In the genomic region with DNA sequence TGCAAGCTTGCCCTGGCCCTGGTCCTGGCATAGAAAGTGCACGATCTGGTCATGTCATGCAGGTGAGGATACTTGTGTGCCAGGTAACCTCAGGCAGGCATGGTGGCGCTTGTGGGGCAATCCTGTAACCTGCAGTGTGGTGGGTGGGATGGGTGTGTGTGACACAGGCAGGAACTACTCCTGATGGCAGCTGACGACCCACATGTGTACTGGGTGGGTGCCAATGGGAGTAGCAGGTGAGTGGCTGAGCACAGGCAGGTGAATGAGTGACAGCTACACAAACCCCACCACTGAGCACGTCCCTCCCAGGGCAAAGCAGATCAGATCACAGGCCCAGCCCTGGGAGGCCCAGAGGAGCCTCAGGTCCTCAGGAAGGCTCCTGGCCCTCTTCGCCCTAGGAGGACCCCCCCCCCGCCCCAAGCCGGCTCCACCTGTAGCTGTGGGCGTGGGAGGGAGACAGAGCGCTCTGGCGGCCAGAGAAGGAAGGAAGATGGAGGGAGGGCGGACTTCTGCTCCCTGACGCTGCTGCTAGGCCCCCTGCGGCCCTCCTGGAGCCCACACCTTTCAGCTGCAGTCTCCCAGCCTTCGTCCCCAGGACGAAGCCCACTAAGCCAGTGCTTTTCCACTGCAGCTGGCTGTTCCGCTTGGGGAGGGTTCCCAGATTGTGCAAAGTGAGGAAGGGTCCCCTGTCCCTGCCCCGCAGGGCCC, we compare ENCODE assay signal across 9 cellular contexts. TPM values are rescaled to one million over a fixed set of nuclear protein-coding genes. Genes with fewer than 3 reads are reported as not detected.
A peak's percentile ranks its signal among the peaks of the same experiment; 100 is the strongest.
DNase-seq lines count a peak whose midpoint lies in the region; ATAC-seq and TF ChIP-seq lines count a peak whose summit lies in the region.
"Had no signal": no experiment of that assay in that cellular context is flagged by ENCODE, and none has a peak within 500 bp of the region (broad histone marks: within the 10 kb centered on the region; RNA-seq: fewer than 3 reads in every experiment).

No MANE protein-coding gene starts in this region.

- peaks cover 3% of the 10 kb centered on the region for H3K9me3 ChIP-seq in CD8-positive, alpha-beta T cell (ENCODE audit: low read length)
- H3K9me3 ChIP-seq in ectodermal cell (ENCODE audit: control insufficient read depth, low read length) (no peaks in the 10 kb centered on the region), neuron (ENCODE audit: low read length) (peaks cover 12% of the 10 kb centered on the region)

- peaks cover 30% of the 10 kb centered on the region for H3K36me3 Mint-ChIP-seq in CD8-positive, alpha-beta T cell

- no peak overlapping the region for H3K4me3 ChIP-seq in CD8-positive, alpha-beta T cell (ENCODE audit: low read depth, low read length)
- H3K4me3 ChIP-seq in NB4 (ENCODE audit: low read depth, low read length): peak overlapping the region; percentile 77
- H3K4me3 ChIP-seq in ectodermal cell (ENCODE audit: insufficient read depth, low read depth, low read length): peak overlapping the region; percentile 58
- peak overlapping the region; percentile 70 for H3K4me3 ChIP-seq in neuron (ENCODE audit: low read length)

- peaks cover 34% of the 10 kb centered on the region for H3K4me1 Mint-ChIP-seq in CD8-positive, alpha-beta T cell (ENCODE audit: low read depth)

- CTCF ChIA-PET in CD8-positive, alpha-beta T cell (lab: Charles Lee): no interaction called here

- H2AFZ ChIP-seq in neuron (ENCODE audit: low read depth, low read length): no peak overlapping the region

- TF ChIP-seq CTCF in CD8-positive, alpha-beta T cell (IDR thresholded peaks at IDR 0.05): no peak
- no peak for TF ChIP-seq CTCF in NB4 (IDR thresholded peaks at IDR 0.05; ENCODE audit: low read depth, low read length)
- TF ChIP-seq CTCF in foreskin keratinocyte (conservative IDR thresholded peaks at IDR 0.05): no peak

- H3K4me3 Mint-ChIP-seq in CD8-positive, alpha-beta T cell: peak overlapping the region; percentile 66

- ATAC-seq in CD8-positive, alpha-beta T cell: no peak
- ATAC-seq in HG02885 (IDR thresholded peaks at IDR 0.05; ENCODE audit: poor library complexity, unreplicated experiment): no peak
- no peak for ATAC-seq in foreskin keratinocyte

- TF ChIP-seq POLR2A in NB4 (IDR thresholded peaks at IDR 0.05; ENCODE audit: extremely low read depth, insufficient read length): no peak

- H3K27ac ChIP-seq in CD8-positive, alpha-beta T cell (ENCODE audit: low read depth, low read length): no peak overlapping the region
- H3K27ac ChIP-seq in ectodermal cell (ENCODE audit: insufficient read depth, low read depth, low read length, poor library complexity, severe bottlenecking) (no peak overlapping the region), foreskin keratinocyte (no peak overlapping the region)

- no peak for DNase-seq in CD8-positive, alpha-beta T cell
- DNase-seq in NB4 (ENCODE audit: low read depth) (peak; percentile 8), epidermal melanocyte (ENCODE audit: insufficient read length, low spot score) (no peak), foreskin keratinocyte (no peak), NCI-H128 (lab: John Stamatoyannopoulos, UW; ENCODE audit: unreplicated experiment) (no peak)
- DNase-seq: cortex of kidney had no signal

- peaks cover 5% of the 10 kb centered on the region for H3K36me3 ChIP-seq in CD8-positive, alpha-beta T cell (ENCODE audit: insufficient read depth, low read length)
- H3K36me3 ChIP-seq in ectodermal cell (ENCODE audit: control insufficient read depth, insufficient read depth, low read length) (no peaks in the 10 kb centered on the region), neuron (ENCODE audit: insufficient read depth, low read length) (no peaks in the 10 kb centered on the region)

- peaks cover 5% of the 10 kb centered on the region for H3K9me3 Mint-ChIP-seq in CD8-positive, alpha-beta T cell

- 72 to 74% methylated on average over 16 to 17 of the region's 17 CpGs for WGBS in ectodermal cell, 2 experiments

- peak overlapping the region; percentile 62 for H3K27ac Mint-ChIP-seq in CD8-positive, alpha-beta T cell

- POLR2A ChIA-PET in CD8-positive, alpha-beta T cell (lab: Charles Lee): interaction anchor here (2.9 kb wide), 1 partner anchor 55 kb away, joined by 12 read pairs; the partner anchor contains the start of genes SCGB2B2 and ZNF302

- intact Hi-C loops in CD8-positive, alpha-beta T cell (cut with DNase I, micrococcal nuclease): loop anchor here (1.0 to 5.0 kb wide), 3 partner anchors 41 to 305 kb away; partner anchors contain the start of genes SCGB2B2 (in 2 of the 2), ZNF302 (in 2 of the 2), ZNF599 (in 2 of the 2) and UBA2 (in 1 of the 2)

- H3K27me3 ChIP-seq in CD8-positive, alpha-beta T cell (ENCODE audit: insufficient read depth, low read length): no peaks in the 10 kb centered on the region
- H3K27me3 ChIP-seq in ectodermal cell (ENCODE audit: control insufficient read depth, insufficient read depth, low read length, poor library complexity, severe bottlenecking): no peaks in the 10 kb centered on the region
- no peaks in the 10 kb centered on the region for H3K27me3 ChIP-seq in neuron (ENCODE audit: insufficient read depth, low read length)
- no peaks in the 10 kb centered on the region for H3K27me3 ChIP-seq in foreskin keratinocyte

- peaks cover 26% of the 10 kb centered on the region for H3K4me1 ChIP-seq in CD8-positive, alpha-beta T cell (ENCODE audit: insufficient read depth, low read length)
- peaks cover 5% of the 10 kb centered on the region for H3K4me1 ChIP-seq in ectodermal cell (ENCODE audit: control insufficient read depth, insufficient read depth, low read length)
- peaks cover 7% of the 10 kb centered on the region for H3K4me1 ChIP-seq in neuron (ENCODE audit: insufficient read depth, low read length)
- H3K4me1 ChIP-seq in foreskin keratinocyte: no peaks in the 10 kb centered on the region

- peaks cover 4% of the 10 kb centered on the region for H3K27me3 Mint-ChIP-seq in CD8-positive, alpha-beta T cell (ENCODE audit: low read depth)

RNA-seq across cellular contexts. Expression of gene ZNF181, which starts 1.3 kb away (rescaled TPM):
- total RNA-seq in CD8-positive, alpha-beta T cell: 1 to 10 TPM; 1.5 to 1.7 TPM
- 14.6 TPM for polyA plus RNA-seq in ectodermal cell (2013, experiment 1 of 4)
- polyA plus RNA-seq in ectodermal cell (2013, experiment 2 of 4): 19.3 TPM
- polyA plus RNA-seq in ectodermal cell (2013, experiment 3 of 4): 19.2 TPM
- 20.3 TPM for polyA plus RNA-seq in ectodermal cell (2013, experiment 4 of 4)
- 5.1 and 5.7 TPM in 2 replicates for total RNA-seq in foreskin keratinocyte
- polyA plus RNA-seq in foreskin keratinocyte: 1.3 and 2.2 TPM in 2 replicates

RNA-seq across cellular contexts. Expression of gene ZNF599, which starts 40.3 kb away (rescaled TPM):
- total RNA-seq in CD8-positive, alpha-beta T cell: 1 to 10 TPM; 3.9 to 4.5 TPM
- polyA plus RNA-seq in ectodermal cell (2013, experiment 1 of 4): 9.5 TPM
- polyA plus RNA-seq in ectodermal cell (2013, experiment 2 of 4): 7.9 TPM
- polyA plus RNA-seq in ectodermal cell (2013, experiment 3 of 4): 7.5 TPM
- polyA plus RNA-seq in ectodermal cell (2013, experiment 4 of 4): 9.5 TPM
- total RNA-seq in foreskin keratinocyte: 2.8 and 3.7 TPM in 2 replicates
- polyA plus RNA-seq in foreskin keratinocyte: 2.4 and 3.0 TPM in 2 replicates

RNA-seq across cellular contexts. Expression of gene ZNF302, which starts 55.2 kb away (rescaled TPM):
- 10 to 100 TPM in 1 of 2 experiments, 1 to 10 TPM in 1; 8.0 to 10.5 TPM for total RNA-seq in CD8-positive, alpha-beta T cell
- 39.6 TPM for polyA plus RNA-seq in ectodermal cell (2013, experiment 1 of 4)
- polyA plus RNA-seq in ectodermal cell (2013, experiment 2 of 4): 42.4 TPM
- 33.0 TPM for polyA plus RNA-seq in ectodermal cell (2013, experiment 3 of 4)
- 40.2 TPM for polyA plus RNA-seq in ectodermal cell (2013, experiment 4 of 4)
- total RNA-seq in foreskin keratinocyte: 8.5 TPM in 2 replicates
- polyA plus RNA-seq in foreskin keratinocyte: 3.6 and 4.0 TPM in 2 replicates

RNA-seq across cellular contexts. Expression of gene SCGB2B2, which starts 55.7 kb away (rescaled TPM):
- total RNA-seq in CD8-positive, alpha-beta T cell: 1 to 10 TPM in 1 of 2 experiments, under 1 TPM in 1; 0.44 to 1.2 TPM
- not detected for polyA plus RNA-seq in ectodermal cell (2013, experiment 1 of 4)
- 0.12 TPM for polyA plus RNA-seq in ectodermal cell (2013, experiment 2 of 4)
- not detected for polyA plus RNA-seq in ectodermal cell (2013, experiment 3 of 4)
- 0.57 TPM for polyA plus RNA-seq in ectodermal cell (2013, experiment 4 of 4)
- total RNA-seq in foreskin keratinocyte: 0.14 TPM in 1 of 2 replicates, not detected in the other
- not detected in 2 replicates for polyA plus RNA-seq in foreskin keratinocyte
